ENCODE assay signal across 8 cellular contexts in genomic region chr6:43575772-43576551, GRCh38. TPM values are rescaled to one million over a fixed set of nuclear protein-coding genes. Genes with fewer than 3 reads are reported as not detected.
DNase-seq lines count a peak whose midpoint lies in the region; ATAC-seq and TF ChIP-seq lines count a peak whose summit lies in the region.

TSS of gene POLH (plus strand) at chr6:43576185. CDS start at chr6:43582320, 6,135 bp downstream.
TSS of gene XPO5 (minus strand) at chr6:43576038. CDS start at chr6:43575864, 174 bp downstream.

- ATAC-seq in GM21529 (IDR thresholded peaks at IDR 0.05; ENCODE audit: unreplicated experiment), result peak; percentile 77

- peaks cover 4% of the 10 kb centered on the region for H3K36me3 Mint-ChIP-seq in IgD-negative memory B cell

- no peaks in the 10 kb centered on the region for H3K27me3 ChIP-seq in mononuclear cell (ENCODE audit: insufficient read depth, low read length)

- H3K4me3 ChIP-seq in epithelial cell of esophagus (ENCODE audit: low read length) (peak within 1 kb of the TSS; percentile 99), mononuclear cell (ENCODE audit: low read length) (peak within 1 kb of the TSS; percentile 98)

- H3K9me3 ChIP-seq in mononuclear cell (ENCODE audit: low read depth, low read length), result no peaks in the 10 kb centered on the region

- no peak for TF ChIP-seq CTCF in epithelial cell of esophagus (IDR thresholded peaks at IDR 0.05; ENCODE audit: insufficient read depth, low read depth, low read length, missing control alignments)

- peaks cover 1% of the 10 kb centered on the region for H3K27me3 Mint-ChIP-seq in IgD-negative memory B cell

- peak within 1 kb of the TSS; percentile 43 to 93 (median 84) for H3K27ac Mint-ChIP-seq in IgD-negative memory B cell

- peak within 1 kb of the TSS; percentile 93 to 96 (median 95) for H3K4me3 Mint-ChIP-seq in IgD-negative memory B cell

- H3K9me3 Mint-ChIP-seq in IgD-negative memory B cell, result no peaks in the 10 kb centered on the region

- peaks cover 18 to 28% (median 26%) of the 10 kb centered on the region in 3 donors for H3K4me1 Mint-ChIP-seq in IgD-negative memory B cell

- H3K4me1 ChIP-seq in mononuclear cell (ENCODE audit: insufficient read depth, low read length), result peaks cover 37% of the 10 kb centered on the region

- DNase-seq in DMS 273 treated with DMSO at 0.1 percent for 48 hours (lab: John Stamatoyannopoulos, UW) (peak; percentile 90), OCI-M1 (lab: John Stamatoyannopoulos, UW) (peak; percentile 98), activated T-cell treated with anti-CD3 and anti-CD28 coated beads for 24 hours (ENCODE audit: low read depth) (peak; percentile 90), epithelial cell of esophagus (ENCODE audit: low read depth) (peak; percentile 96)
- DNase-seq in stimulated activated CD8-positive, alpha-beta memory T cell treated with anti-CD3 and anti-CD28 coated beads, Interleukin-2, amount 100 ng/mL, for 48 hours (ENCODE audit: low read depth in 2 of 2), result peak; percentile 88 to 94

RNA-seq across cellular contexts. Expression of gene POLH, which starts in this region (rescaled TPM):
- 30.6 TPM for polyA plus RNA-seq in IgD-negative memory B cell
- 2.7 TPM for total RNA-seq in mononuclear cell

RNA-seq across cellular contexts. Expression of gene XPO5, which starts in this region (rescaled TPM):
- 7.7 TPM for polyA plus RNA-seq in IgD-negative memory B cell
- total RNA-seq in mononuclear cell, result 17.3 TPM

Comparison
In these comparisons a context has a peak if more than half of its experiments do, and no peak if none do; other contexts are left out.
1. Peak in every context shown above with its lines: DNase-seq, ATAC-seq and H3K4me3 ChIP-seq.